Comparison of ENCODE assay signal across 17 cellular contexts in genomic region chr3:133792171-133792763, GRCh38. TPM values are rescaled to one million over a fixed set of nuclear protein-coding genes. Genes with fewer than 3 reads are reported as not detected.
DNase-seq lines count a peak whose midpoint lies in the region; ATAC-seq and TF ChIP-seq lines count a peak whose summit lies in the region.
"Had no signal": no experiment of that assay in that cellular context is flagged by ENCODE, and none has a peak within 500 bp of the region (broad histone marks: within the 10 kb centered on the region; RNA-seq: fewer than 3 reads in every experiment).

No MANE protein-coding gene starts in this region.

- POLR2A ChIA-PET in HEK293 (lab: Yijun Ruan, JAX), result no interaction called here

- H3K4me1 ChIP-seq in HEK293 (ENCODE audit: control insufficient read depth, insufficient read depth, low read length), result no peaks in the 10 kb centered on the region
- H3K4me1 ChIP-seq in ovary (ENCODE audit: insufficient read depth), result no peaks in the 10 kb centered on the region
- H3K4me1 ChIP-seq: left lung, psoas muscle, stomach, vagina had no signal

- intact Hi-C loops in ovary (cut with DNase I), result no loop called here

- CTCF ChIA-PET in HEK293 (lab: Yijun Ruan, JAX), result interaction anchor here (0.6 kb wide), 1 partner anchor 28 kb away, joined by 3 read pairs; no protein-coding TSS in a partner anchor

- in situ Hi-C loops in ACHN (cut with HindIII; ENCODE audit: low pct_ligation_motif_present, low pct_unique_long_range_greater_than_20kb, low sequenced_read_pairs), result no loop called here

- H3K9me3 ChIP-seq in HEK293 (ENCODE audit: control insufficient read depth, insufficient read depth, low read depth, low read length), result no peaks in the 10 kb centered on the region
- H3K9me3 ChIP-seq in ovary, result no peaks in the 10 kb centered on the region
- H3K9me3 ChIP-seq: vagina had no signal

- no peak overlapping the region for H3K4me3 ChIP-seq in HEK293 (ENCODE audit: low read depth, low read length)
- H3K4me3 ChIP-seq in fibroblast of mammary gland (ENCODE audit: control insufficient read depth, low read depth, low read length), result no peak overlapping the region
- no peak overlapping the region for H3K4me3 ChIP-seq in ovary
- H3K4me3 ChIP-seq: hepatocyte, left lung, psoas muscle, stomach, vagina had no signal

- H3K27ac ChIP-seq in HEK293 (ENCODE audit: extremely low read depth, low read depth, low read length) (no peak overlapping the region), ovary (no peak overlapping the region)
- H3K27ac ChIP-seq: C4-2B, epithelial cell of prostate, hepatocyte, left lung, psoas muscle, stomach, vagina had no signal

- ATAC-seq in GM18511 (IDR thresholded peaks at IDR 0.05; ENCODE audit: unreplicated experiment), result no peak
- ATAC-seq: left lung, psoas muscle had no signal

- no peaks in the 10 kb centered on the region for H3K36me3 ChIP-seq in HEK293 (ENCODE audit: control insufficient read depth in 2 of 2, insufficient read depth in 1 of 2, low read length in 2 of 2)
- no peaks in the 10 kb centered on the region for H3K36me3 ChIP-seq in ovary
- H3K36me3 ChIP-seq: left lung, stomach, vagina had no signal

- TF ChIP-seq EP300 in ovary (IDR thresholded peaks at IDR 0.05), result no peak

- H3K27me3 ChIP-seq in ovary, result no peaks in the 10 kb centered on the region
- H3K27me3 ChIP-seq: hepatocyte, stomach, vagina had no signal

- 47 to 60% (median 54%) methylated on average over 9 of the region's 9 CpGs for WGBS in ovary, 3 donors

- TF ChIP-seq CTCF in HEK293 (tag by site-specific recombination; IDR thresholded peaks at IDR 0.05), result no peak
- TF ChIP-seq CTCF in fibroblast of mammary gland (conservative IDR thresholded peaks at IDR 0.05; ENCODE audit: control insufficient read depth, insufficient read depth, low read depth, low read length), result no peak
- TF ChIP-seq CTCF in ovary (IDR thresholded peaks at IDR 0.05), result no peak

- DNase-seq in ACHN (peak; percentile 4), RKO (ENCODE audit: low spot score) (peak; percentile 18), fibroblast of mammary gland (ENCODE audit: low read depth) (peak; percentile 37), NCI-H146 treated with DMSO at 0.1 percent for 48 hours (lab: John Stamatoyannopoulos, UW; ENCODE audit: unreplicated experiment) (no peak), ovary (no peak), HT-29 (ENCODE audit: low spot score) (no peak)
- DNase-seq: activated CD4-positive, alpha-beta T cell treated with anti-CD3 and anti-CD28 coated beads, Interleukin-2, amount 50 U/mL, for 48 hours; left lung; NCI-H2029 treated with DMSO at 0.1 percent for 48 hours; psoas muscle; stomach had no signal

- no peak for TF ChIP-seq POLR2A in ovary (IDR thresholded peaks at IDR 0.05)

TF ChIP-seq in HEK293, 187 proteins besides CTCF, POLR2A, EP300 and RAD21 (continues in another document):
- TF ChIP-seq ZNF529 (tag by site-specific recombination; IDR thresholded peaks at IDR 0.05; ENCODE audit: insufficient replicate concordance), result peak; percentile 72
- no peak for TF ChIP-seq ZNF2 (tag by site-specific recombination; IDR thresholded peaks at IDR 0.05)
- TF ChIP-seq ZNF747 (tag by site-specific recombination; IDR thresholded peaks at IDR 0.05), result no peak
- no peak for TF ChIP-seq ZNF768 (tag by site-specific recombination; IDR thresholded peaks at IDR 0.05)
- TF ChIP-seq ZNF510 (tag by site-specific recombination; IDR thresholded peaks at IDR 0.05; ENCODE audit: insufficient replicate concordance), result no peak
- no peak for TF ChIP-seq ZNF660 (tag by site-specific recombination; IDR thresholded peaks at IDR 0.05)
- no peak for TF ChIP-seq ZNF677 (tag by site-specific recombination; IDR thresholded peaks at IDR 0.05)
- no peak for TF ChIP-seq IKZF3 (tag by site-specific recombination; IDR thresholded peaks at IDR 0.05)
- no peak for TF ChIP-seq KLF8 (tag by site-specific recombination; IDR thresholded peaks at IDR 0.05)
- no peak for TF ChIP-seq ZNF302 (tag by site-specific recombination; IDR thresholded peaks at IDR 0.05; ENCODE audit: low read depth)
- no peak for TF ChIP-seq ZBTB1 (tag by site-specific recombination; IDR thresholded peaks at IDR 0.05)
- no peak for TF ChIP-seq TCF7L2 (IDR thresholded peaks at IDR 0.05; ENCODE audit: borderline replicate concordance, low read depth, low read length)
- TF ChIP-seq OSR2 (tag by site-specific recombination; IDR thresholded peaks at IDR 0.05), result no peak
- TF ChIP-seq, protein P1, sequence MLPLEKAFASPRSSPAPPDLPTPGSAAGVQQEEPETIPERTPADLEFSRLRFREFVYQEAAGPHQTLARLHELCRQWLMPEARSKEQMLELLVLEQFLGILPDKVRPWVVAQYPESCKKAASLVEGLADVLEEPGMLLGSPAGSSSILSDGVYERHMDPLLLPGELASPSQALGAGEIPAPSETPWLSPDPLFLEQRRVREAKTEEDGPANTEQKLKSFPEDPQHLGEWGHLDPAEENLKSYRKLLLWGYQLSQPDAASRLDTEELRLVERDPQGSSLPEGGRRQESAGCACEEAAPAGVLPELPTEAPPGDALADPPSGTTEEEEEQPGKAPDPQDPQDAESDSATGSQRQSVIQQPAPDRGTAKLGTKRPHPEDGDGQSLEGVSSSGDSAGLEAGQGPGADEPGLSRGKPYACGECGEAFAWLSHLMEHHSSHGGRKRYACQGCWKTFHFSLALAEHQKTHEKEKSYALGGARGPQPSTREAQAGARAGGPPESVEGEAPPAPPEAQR (tag by site-specific recombination; IDR thresholded peaks at IDR 0.05), result no peak
- no peak for TF ChIP-seq PRDM6 (tag by site-specific recombination; IDR thresholded peaks at IDR 0.05)
- no peak for TF ChIP-seq ZNF19 (tag by site-specific recombination; IDR thresholded peaks at IDR 0.05; ENCODE audit: low read depth)
- TF ChIP-seq, protein P2, sequence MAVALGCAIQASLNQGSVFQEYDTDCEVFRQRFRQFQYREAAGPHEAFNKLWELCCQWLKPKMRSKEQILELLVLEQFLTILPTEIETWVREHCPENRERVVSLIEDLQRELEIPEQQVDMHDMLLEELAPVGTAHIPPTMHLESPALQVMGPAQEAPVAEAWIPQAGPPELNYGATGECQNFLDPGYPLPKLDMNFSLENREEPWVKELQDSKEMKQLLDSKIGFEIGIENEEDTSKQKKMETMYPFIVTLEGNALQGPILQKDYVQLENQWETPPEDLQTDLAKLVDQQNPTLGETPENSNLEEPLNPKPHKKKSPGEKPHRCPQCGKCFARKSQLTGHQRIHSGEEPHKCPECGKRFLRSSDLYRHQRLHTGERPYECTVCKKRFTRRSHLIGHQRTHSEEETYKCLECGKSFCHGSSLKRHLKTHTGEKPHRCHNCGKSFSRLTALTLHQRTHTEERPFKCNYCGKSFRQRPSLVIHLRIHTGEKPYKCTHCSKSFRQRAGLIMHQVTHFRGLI (tag by site-specific recombination; IDR thresholded peaks at IDR 0.05), result no peak
- TF ChIP-seq SETDB1 (IDR thresholded peaks at IDR 0.05; ENCODE audit: insufficient read length, low read length), result peak; percentile 100
- TF ChIP-seq ZBTB10 (tag by site-specific recombination; IDR thresholded peaks at IDR 0.05), result no peak
- TF ChIP-seq ZNF530 (tag by site-specific recombination; IDR thresholded peaks at IDR 0.05; ENCODE audit: low read depth), result no peak

RNA-seq across cellular contexts. Expression of gene SRPRB, which starts 13.3 kb away (rescaled TPM):
- total RNA-seq in ovary, result 10 to 100 TPM in 6 of 7 donors, 1 to 10 TPM in 1; 6.2 to 51.9 (median 35.1) TPM
- polyA plus RNA-seq in ovary, result 10 to 100 TPM; 14.0 to 59.7 TPM
- total RNA-seq in HT-29 (2014; rRNA removed; shearing (Covaris generic)), result 69.7 and 74.8 TPM in 2 replicates

RNA-seq across cellular contexts. Expression of gene TF, which starts 46.1 kb away (rescaled TPM):
- 10 to 100 TPM in 1 of 7 donors, 1 to 10 TPM in 5, under 1 TPM in 1; under 0.01 to 18.1 (median 2.0) TPM for total RNA-seq in ovary
- polyA plus RNA-seq in ovary, result 1 to 10 TPM in 1 of 2 donors, under 1 TPM in 1; 0.87 to 4.7 TPM
- 0.03 TPM in 1 of 2 replicates, not detected in the other for total RNA-seq in HT-29 (2014; rRNA removed; shearing (Covaris generic))

Comparison
In these comparisons a context has a peak if more than half of its experiments do, and no peak if none do; other contexts are left out.
1. DNase-seq: peak in ACHN (single experiment), RKO (single experiment) and fibroblast of mammary gland (single experiment); none in NCI-H146 treated with DMSO at 0.1 percent for 48 hours (single experiment), ovary (0 of 5) and HT-29 (single experiment).